In the genomic region with DNA sequence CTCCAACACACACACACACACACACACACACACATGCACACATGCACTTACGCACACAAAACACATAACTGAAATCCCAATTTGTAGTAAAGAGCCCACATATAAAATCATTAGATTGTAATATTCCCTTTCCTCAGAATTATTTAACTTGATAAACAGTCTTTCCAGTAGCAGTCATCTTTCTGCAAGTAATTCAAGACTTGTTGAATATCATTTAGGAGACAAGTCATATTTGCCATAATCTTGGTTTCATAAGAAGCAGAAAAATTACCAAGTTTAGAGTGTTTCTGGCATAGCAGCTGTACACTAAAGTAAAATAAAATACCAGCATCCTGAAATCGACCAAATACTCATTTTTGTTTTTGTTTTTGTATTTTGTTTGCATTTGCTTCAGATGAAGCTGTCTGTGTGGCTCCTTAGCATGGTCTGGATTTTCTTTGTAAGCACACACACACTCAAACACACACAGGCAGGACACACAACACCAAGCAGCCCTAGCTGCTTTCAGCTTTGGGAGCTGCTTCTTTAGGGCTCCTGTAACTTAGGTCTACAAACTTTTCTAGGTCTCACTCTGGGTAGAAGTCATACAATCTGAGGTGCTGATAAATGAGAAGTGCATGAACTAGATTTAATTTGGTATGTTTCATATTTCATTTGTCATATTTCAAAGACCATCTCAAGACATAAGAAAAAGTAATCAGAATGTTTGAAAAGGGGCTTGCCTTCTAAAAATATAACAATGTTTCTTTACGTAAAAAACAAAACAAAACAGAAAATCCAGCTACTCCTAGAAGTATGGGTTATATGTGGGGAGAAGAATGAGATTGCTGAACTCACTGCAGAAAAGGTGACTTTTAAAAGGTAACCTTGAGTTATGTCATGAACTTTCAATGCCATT, we compare ENCODE assay signal across 14 cellular contexts. TPM values are rescaled to one million over a fixed set of nuclear protein-coding genes. Genes with fewer than 3 reads are reported as not detected.
DNase-seq lines count a peak whose midpoint lies in the region; ATAC-seq and TF ChIP-seq lines count a peak whose summit lies in the region.
"Had no signal": no experiment of that assay in that cellular context is flagged by ENCODE, and none has a peak within 500 bp of the region (broad histone marks: within the 10 kb centered on the region; RNA-seq: fewer than 3 reads in every experiment).

No MANE protein-coding gene starts in this region.

- H4K20me1 ChIP-seq in hepatocyte (ENCODE audit: insufficient read depth, poor library complexity, severe bottlenecking) = no peaks in the 10 kb centered on the region

- ATAC-seq in GM21367 (IDR thresholded peaks at IDR 0.05; ENCODE audit: unreplicated experiment) (no peak), GM18519 (IDR thresholded peaks at IDR 0.05; ENCODE audit: low FRiP score, unreplicated experiment) (no peak), GM18498 (IDR thresholded peaks at IDR 0.05; ENCODE audit: unreplicated experiment) (no peak)
- ATAC-seq: activated T-cell treated with anti-CD3 and anti-CD28 coated beads, Interleukin-2, amount 50 U/mL, for 72 hours; lower lobe of right lung had no signal

- no peaks in the 10 kb centered on the region for H3K9me2 ChIP-seq in hepatocyte (replicated peaks; ENCODE audit: insufficient read depth)

- in situ Hi-C loops in Caki2 (cut with HindIII; ENCODE audit: low pct_unique_long_range_greater_than_20kb, low sequenced_read_pairs) = no loop called here

- no peaks in the 10 kb centered on the region for H3K9me3 ChIP-seq in WERI-Rb-1 (ENCODE audit: severe bottlenecking)
- H3K9me3 ChIP-seq in hepatocyte (ENCODE audit: low read depth) = no peaks in the 10 kb centered on the region
- no peaks in the 10 kb centered on the region for H3K9me3 ChIP-seq in neuron (ENCODE audit: low read length)
- H3K9me3 ChIP-seq: lower lobe of right lung, tibial nerve had no signal

- no peaks in the 10 kb centered on the region for H3K27me3 ChIP-seq in WERI-Rb-1 (ENCODE audit: insufficient read depth, low read depth, severe bottlenecking)
- H3K27me3 ChIP-seq in hepatocyte = peaks cover 70% of the 10 kb centered on the region
- no peaks in the 10 kb centered on the region for H3K27me3 ChIP-seq in neuron (ENCODE audit: insufficient read depth, low read length)

- WGBS in hepatocyte (ENCODE audit: low lambda C conversion rate, missing lambda C conversion rate) = 69% methylated on average over 3 of the region's 3 CpGs

- H2AFZ ChIP-seq in hepatocyte = no peak overlapping the region
- H2AFZ ChIP-seq in neuron (ENCODE audit: low read depth, low read length) = no peak overlapping the region

- peak; percentile 52 for DNase-seq in Caki2 (ENCODE audit: low read depth)
- no peak for DNase-seq in WERI-Rb-1
- DNase-seq in hepatocyte (ENCODE audit: low spot score) = no peak
- DNase-seq in SK-N-DZ (ENCODE audit: low spot score) = no peak
- DNase-seq: activated T-cell treated with anti-CD3 and anti-CD28 coated beads, Interleukin-2, amount 50 U/mL, for 72 hours; amygdala; effector CD8-positive, alpha-beta T cell; lower lobe of right lung; NCI-H510A had no signal

- H3K79me2 ChIP-seq in hepatocyte = peaks cover 75% of the 10 kb centered on the region

- H3K27ac ChIP-seq in WERI-Rb-1 (peak overlapping the region; percentile 98), hepatocyte (peak overlapping the region; percentile 97)
- H3K27ac ChIP-seq: lower lobe of right lung, tibial nerve had no signal

- H3K4me2 ChIP-seq in hepatocyte = peak overlapping the region; percentile 82

- TF ChIP-seq CTCF in WERI-Rb-1 (IDR thresholded peaks at IDR 0.05; ENCODE audit: low read depth, low read length) = no peak
- TF ChIP-seq CTCF in hepatocyte (IDR thresholded peaks at IDR 0.05; ENCODE audit: poor library complexity) = no peak

- H3K36me3 ChIP-seq in WERI-Rb-1 (peaks cover 65% of the 10 kb centered on the region), hepatocyte (replicated peaks; ENCODE audit: insufficient read depth, low read depth) (no peaks in the 10 kb centered on the region), neuron (ENCODE audit: insufficient read depth, low read length) (no peaks in the 10 kb centered on the region)
- H3K36me3 ChIP-seq: lower lobe of right lung, tibial nerve had no signal

- no peaks in the 10 kb centered on the region for H3K4me1 ChIP-seq in hepatocyte (ENCODE audit: insufficient read depth)
- peaks cover 59% of the 10 kb centered on the region for H3K4me1 ChIP-seq in neuron (ENCODE audit: insufficient read depth, low read length)

- peak overlapping the region; percentile 86 for H3K4me3 ChIP-seq in WERI-Rb-1 (ENCODE audit: low read depth, low read length)
- peak overlapping the region; percentile 68 for H3K4me3 ChIP-seq in hepatocyte
- peak overlapping the region; percentile 99 for H3K4me3 ChIP-seq in neuron (ENCODE audit: low read length)
- H3K4me3 ChIP-seq: lower lobe of right lung, tibial nerve had no signal

RNA-seq across cellular contexts. Expression of gene SALL1, which starts 3.0 kb away (rescaled TPM):
- total RNA-seq in Caki2 (2014; rRNA removed; shearing (Covaris generic); ENCODE audit: low replicate concordance) = 3.0 and 5.6 TPM in 2 replicates
- total RNA-seq in hepatocyte = 4.7 and 5.4 TPM in 2 replicates
- 2.0 and 2.4 TPM in 2 replicates for polyA plus RNA-seq in hepatocyte
- polyA plus RNA-seq in SK-N-DZ (2014; cell fraction: cytosol; rRNA removed) = 0.29 and 0.39 TPM in 2 replicates
- 0.09 and 1.2 TPM in 2 replicates for polyA plus RNA-seq in SK-N-DZ (2014; cell fraction: nucleus; rRNA removed)
- total RNA-seq: activated T-cell treated with anti-CD3 and anti-CD28 coated beads, Interleukin-2, amount 50 U/mL, for 72 hours; lower lobe of right lung had no signal
